ENCODE assay signal across 21 cellular contexts in genomic region chr12:74900232-74900631, GRCh38.
DNase-seq lines count a peak whose midpoint lies in the region; ATAC-seq and TF ChIP-seq lines count a peak whose summit lies in the region.
"Had no signal": no experiment of that assay in that cellular context is flagged by ENCODE, and none has a peak within 500 bp of the region (broad histone marks: within the 10 kb centered on the region; RNA-seq: fewer than 3 reads in every experiment).

No MANE protein-coding gene starts in this region.

- peaks cover 18% of the 10 kb centered on the region for H3K4me1 Mint-ChIP-seq in activated CD4-positive, alpha-beta T cell treated with anti-CD3 and anti-CD28 coated beads for 36 hours
- peaks cover 25% of the 10 kb centered on the region for H3K4me1 Mint-ChIP-seq in CD8-positive, alpha-beta T cell (ENCODE audit: low read depth)
- H3K4me1 Mint-ChIP-seq in activated CD8-positive, alpha-beta T cell treated with anti-CD3 and anti-CD28 coated beads for 36 hours (ENCODE audit: low read depth) = peaks cover 26% of the 10 kb centered on the region
- H3K4me1 Mint-ChIP-seq in naive thymus-derived CD8-positive, alpha-beta T cell = peaks cover 4 to 25% (median 13%) of the 10 kb centered on the region in 4 donors

- no peaks in the 10 kb centered on the region for H3K27me3 ChIP-seq in CD8-positive, alpha-beta T cell (ENCODE audit: insufficient read depth, low read length)
- H3K27me3 ChIP-seq in right cardiac atrium (ENCODE audit: control insufficient read depth, insufficient read depth) = no peaks in the 10 kb centered on the region
- H3K27me3 ChIP-seq: BLaER1 treated with 17β-estradiol and CSF1 and Interleukin-3, amounts not matched to agents 10 nM and 100 nM had no signal

- POLR2A ChIA-PET in activated CD4-positive, alpha-beta T cell treated with anti-CD3 and anti-CD28 coated beads for 36 hours (lab: Charles Lee) = no interaction called here
- POLR2A ChIA-PET in CD8-positive, alpha-beta T cell (lab: Charles Lee) = no interaction called here
- POLR2A ChIA-PET in activated CD8-positive, alpha-beta T cell treated with anti-CD3 and anti-CD28 coated beads for 36 hours (lab: Charles Lee) = no interaction called here
- POLR2A ChIA-PET in naive thymus-derived CD8-positive, alpha-beta T cell (lab: Charles Lee) = no interaction called here

- CTCF ChIA-PET in activated CD4-positive, alpha-beta T cell treated with anti-CD3 and anti-CD28 coated beads for 36 hours (lab: Charles Lee) = no interaction called here
- CTCF ChIA-PET in CD8-positive, alpha-beta T cell (lab: Charles Lee) = no interaction called here
- CTCF ChIA-PET in activated CD8-positive, alpha-beta T cell treated with anti-CD3 and anti-CD28 coated beads for 36 hours (lab: Charles Lee) = no interaction called here

- H3K27ac ChIP-seq in CD8-positive, alpha-beta T cell (ENCODE audit: low read depth, low read length) = no peak overlapping the region
- H3K27ac ChIP-seq in right cardiac atrium (ENCODE audit: low read length) = no peak overlapping the region
- H3K27ac ChIP-seq: 22Rv1; BLaER1 treated with 17β-estradiol and CSF1 and Interleukin-3, amounts not matched to agents 10 nM and 100 nM had no signal

- intact Hi-C loops in activated CD4-positive, alpha-beta T cell treated with anti-CD3 and anti-CD28 coated beads for 36 hours (cut with DNase I, micrococcal nuclease) = no loop called here
- intact Hi-C loops in CD8-positive, alpha-beta T cell (cut with DNase I, micrococcal nuclease) = loop anchor here in 1 of 2 experiments (5.0 kb wide), 1 partner anchor 47 kb away; no protein-coding TSS in a partner anchor
- intact Hi-C loops in activated CD8-positive, alpha-beta T cell treated with anti-CD3 and anti-CD28 coated beads for 36 hours (cut with micrococcal nuclease) = no loop called here
- intact Hi-C loops in right cardiac atrium (cut with DNase I) = no loop called here

- WGBS in right cardiac atrium = 74% methylated on average over 4 of the region's 4 CpGs

- no peaks in the 10 kb centered on the region for H3K9me3 Mint-ChIP-seq in activated CD4-positive, alpha-beta T cell treated with anti-CD3 and anti-CD28 coated beads for 36 hours (ENCODE audit: low read depth)
- H3K9me3 Mint-ChIP-seq in CD8-positive, alpha-beta T cell = no peaks in the 10 kb centered on the region
- no peaks in the 10 kb centered on the region for H3K9me3 Mint-ChIP-seq in activated CD8-positive, alpha-beta T cell treated with anti-CD3 and anti-CD28 coated beads for 36 hours
- no peaks in the 10 kb centered on the region for H3K9me3 Mint-ChIP-seq in naive thymus-derived CD8-positive, alpha-beta T cell

- H3K36me3 ChIP-seq in CD8-positive, alpha-beta T cell (ENCODE audit: insufficient read depth, low read length) = no peaks in the 10 kb centered on the region
- H3K36me3 ChIP-seq: BLaER1 treated with 17β-estradiol and CSF1 and Interleukin-3, amounts not matched to agents 10 nM and 100 nM had no signal

- H3K4me3 Mint-ChIP-seq in activated CD4-positive, alpha-beta T cell treated with anti-CD3 and anti-CD28 coated beads for 36 hours = no peak overlapping the region
- no peak overlapping the region for H3K4me3 Mint-ChIP-seq in CD8-positive, alpha-beta T cell
- no peak overlapping the region for H3K4me3 Mint-ChIP-seq in activated CD8-positive, alpha-beta T cell treated with anti-CD3 and anti-CD28 coated beads for 36 hours
- peak overlapping the region in 2 of 10 donors; percentile 24 to 26 for H3K4me3 Mint-ChIP-seq in naive thymus-derived CD8-positive, alpha-beta T cell

- H3K27ac Mint-ChIP-seq in activated CD4-positive, alpha-beta T cell treated with anti-CD3 and anti-CD28 coated beads for 36 hours = no peak overlapping the region
- peak overlapping the region; percentile 17 for H3K27ac Mint-ChIP-seq in CD8-positive, alpha-beta T cell
- H3K27ac Mint-ChIP-seq in activated CD8-positive, alpha-beta T cell treated with anti-CD3 and anti-CD28 coated beads for 36 hours = no peak overlapping the region
- H3K27ac Mint-ChIP-seq in naive thymus-derived CD8-positive, alpha-beta T cell = peak overlapping the region in 7 of 10 donors; percentile 7 to 80 (median 57)

- no peak for TF ChIP-seq CTCF in CD8-positive, alpha-beta T cell (IDR thresholded peaks at IDR 0.05)
- no peak for TF ChIP-seq CTCF in activated CD8-positive, alpha-beta T cell treated with anti-CD3 and anti-CD28 coated beads for 36 hours (IDR thresholded peaks at IDR 0.05)

- H3K4me3 ChIP-seq in CD8-positive, alpha-beta T cell (ENCODE audit: low read depth, low read length) = no peak overlapping the region
- H3K4me3 ChIP-seq in right cardiac atrium (ENCODE audit: low read length) = no peak overlapping the region
- H3K4me3 ChIP-seq: BLaER1 treated with 17β-estradiol and CSF1 and Interleukin-3, amounts not matched to agents 10 nM and 100 nM; GM12878 had no signal

- no peaks in the 10 kb centered on the region for H3K9me3 ChIP-seq in CD8-positive, alpha-beta T cell (ENCODE audit: low read length)
- H3K9me3 ChIP-seq in right cardiac atrium (ENCODE audit: control insufficient read depth, low read length) = no peaks in the 10 kb centered on the region
- H3K9me3 ChIP-seq: BLaER1 treated with 17β-estradiol and CSF1 and Interleukin-3, amounts not matched to agents 10 nM and 100 nM had no signal

- DNase-seq in activated CD4-positive, alpha-beta T cell treated with anti-CD3 and anti-CD28 coated beads for 36 hours = no peak
- DNase-seq in activated CD4-positive, alpha-beta T cell treated with anti-CD3 and anti-CD28 coated beads for 48 hours = no peak
- peak in 1 of 7 experiments; percentile 20 for DNase-seq in CD8-positive, alpha-beta T cell
- no peak for DNase-seq in activated CD8-positive, alpha-beta T cell treated with anti-CD3 and anti-CD28 coated beads for 36 hours
- peak in 5 of 10 donors; percentile 21 to 69 (median 38) for DNase-seq in naive thymus-derived CD8-positive, alpha-beta T cell
- DNase-seq in right cardiac atrium = no peak
- DNase-seq: DMS79 treated with DMSO at 0.1 percent for 48 hours, IMR-90, NCI-H1105, NCI-H146, NCI-H2029, NCI-H2227 treated with DMSO at 0.1 percent for 48 hours, NCI-H510A had no signal

- H3K36me3 Mint-ChIP-seq in activated CD4-positive, alpha-beta T cell treated with anti-CD3 and anti-CD28 coated beads for 36 hours (ENCODE audit: low read depth) = no peaks in the 10 kb centered on the region
- H3K36me3 Mint-ChIP-seq in CD8-positive, alpha-beta T cell = no peaks in the 10 kb centered on the region
- no peaks in the 10 kb centered on the region for H3K36me3 Mint-ChIP-seq in activated CD8-positive, alpha-beta T cell treated with anti-CD3 and anti-CD28 coated beads for 36 hours (ENCODE audit: low read depth)
- no peaks in the 10 kb centered on the region for H3K36me3 Mint-ChIP-seq in naive thymus-derived CD8-positive, alpha-beta T cell

- no peaks in the 10 kb centered on the region for H3K27me3 Mint-ChIP-seq in activated CD4-positive, alpha-beta T cell treated with anti-CD3 and anti-CD28 coated beads for 36 hours
- H3K27me3 Mint-ChIP-seq in CD8-positive, alpha-beta T cell (ENCODE audit: low read depth) = no peaks in the 10 kb centered on the region
- no peaks in the 10 kb centered on the region for H3K27me3 Mint-ChIP-seq in activated CD8-positive, alpha-beta T cell treated with anti-CD3 and anti-CD28 coated beads for 36 hours
- no peaks in the 10 kb centered on the region for H3K27me3 Mint-ChIP-seq in naive thymus-derived CD8-positive, alpha-beta T cell

- ATAC-seq in activated CD4-positive, alpha-beta T cell treated with anti-CD3 and anti-CD28 coated beads for 36 hours = peak; percentile 39
- ATAC-seq in CD8-positive, alpha-beta T cell = peak; percentile 65
- peak; percentile 40 for ATAC-seq in activated CD8-positive, alpha-beta T cell treated with anti-CD3 and anti-CD28 coated beads for 36 hours
- ATAC-seq in naive thymus-derived CD8-positive, alpha-beta T cell = peak; percentile 89 to 92
- ATAC-seq in GM21528 (IDR thresholded peaks at IDR 0.05; ENCODE audit: low FRiP score, unreplicated experiment) (no peak), right cardiac atrium (no peak), GM21786 (IDR thresholded peaks at IDR 0.05; ENCODE audit: unreplicated experiment) (no peak)
- ATAC-seq: GM12878, HCT116, Panc1, SK-N-SH treated with all-trans-retinoic acid at 6 μM for 48 hours had no signal

- peaks cover 13% of the 10 kb centered on the region for H3K4me1 ChIP-seq in CD8-positive, alpha-beta T cell (ENCODE audit: insufficient read depth, low read length)
- no peaks in the 10 kb centered on the region for H3K4me1 ChIP-seq in right cardiac atrium (ENCODE audit: control insufficient read depth, insufficient read depth, low read length)
- H3K4me1 ChIP-seq: BLaER1 treated with 17β-estradiol and CSF1 and Interleukin-3, amounts not matched to agents 10 nM and 100 nM had no signal

Comparison
In these comparisons a context has a peak if more than half of its experiments do, and no peak if none do; other contexts are left out.
1. ATAC-seq: peak in activated CD4-positive, alpha-beta T cell treated with anti-CD3 and anti-CD28 coated beads for 36 hours (single experiment), CD8-positive, alpha-beta T cell (single experiment), activated CD8-positive, alpha-beta T cell treated with anti-CD3 and anti-CD28 coated beads for 36 hours (single experiment) and naive thymus-derived CD8-positive, alpha-beta T cell (2 of 2); none in GM21528 (single experiment), right cardiac atrium (0 of 2) and GM21786 (single experiment).
2. H3K27ac Mint-ChIP-seq: peak in CD8-positive, alpha-beta T cell (single experiment) and naive thymus-derived CD8-positive, alpha-beta T cell (7 of 10); none in activated CD4-positive, alpha-beta T cell treated with anti-CD3 and anti-CD28 coated beads for 36 hours (single experiment) and activated CD8-positive, alpha-beta T cell treated with anti-CD3 and anti-CD28 coated beads for 36 hours (single experiment).